In the genomic region with DNA sequence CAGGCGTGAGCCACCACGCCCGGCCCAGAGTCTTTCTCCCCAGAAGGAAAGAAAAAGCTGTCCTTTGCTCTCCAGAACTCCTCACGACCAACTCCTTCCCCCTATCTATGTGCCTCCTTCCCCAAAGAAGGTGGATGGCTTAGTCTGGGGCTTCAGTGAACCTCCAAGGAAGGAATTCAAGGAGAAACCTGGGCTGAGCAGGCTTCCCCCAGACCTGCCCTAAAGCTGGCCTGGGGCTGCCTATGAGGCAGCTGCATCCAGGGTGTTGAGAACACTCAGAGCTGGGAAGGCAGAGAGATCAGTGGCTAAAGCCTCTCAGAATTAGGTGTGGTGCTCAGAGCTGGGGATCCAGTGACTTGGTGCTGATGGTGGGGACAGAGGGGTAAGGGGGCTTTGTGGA, we compare ENCODE assay signal across 28 cellular contexts. TPM values are rescaled to one million over a fixed set of nuclear protein-coding genes. Genes with fewer than 3 reads are reported as not detected.
DNase-seq lines count a peak whose midpoint lies in the region; ATAC-seq and TF ChIP-seq lines count a peak whose summit lies in the region.
"Had no signal": no experiment of that assay in that cellular context is flagged by ENCODE, and none has a peak within 500 bp of the region (broad histone marks: within the 10 kb centered on the region; RNA-seq: fewer than 3 reads in every experiment).

No MANE protein-coding gene starts in this region.

- intact Hi-C loops in PC-9 (cut with micrococcal nuclease; ENCODE audit: unreplicated experiment) (no loop called here), thyroid gland (cut with DNase I) (no loop called here)

- BruUV-seq in PC-9 (replicated peaks; lab: Mats Ljungman, UMichigan): no TSS peak

- H3K27me3 ChIP-seq in PC-9 (ENCODE audit: insufficient read depth, low read depth) (no peaks in the 10 kb centered on the region), foreskin keratinocyte (no peaks in the 10 kb centered on the region), osteoblast (ENCODE audit: insufficient read depth, low read length) (no peaks in the 10 kb centered on the region), thyroid gland (no peaks in the 10 kb centered on the region)
- H3K27me3 ChIP-seq: transverse colon had no signal

- H3K36me3 Mint-ChIP-seq in activated naive CD8-positive, alpha-beta T cell treated with anti-CD3 and anti-CD28 coated beads for 36 hours: no peaks in the 10 kb centered on the region

- H3K9me3 ChIP-seq in PC-9 (ENCODE audit: insufficient read depth, low read depth) (no peaks in the 10 kb centered on the region), osteoblast (ENCODE audit: low read depth, low read length) (no peaks in the 10 kb centered on the region), thyroid gland (no peaks in the 10 kb centered on the region)
- H3K9me3 ChIP-seq: transverse colon had no signal

- POLR2A ChIA-PET in PC-9 (lab: Charles Lee; ENCODE audit: unreplicated experiment): no interaction called here

- H3K4me1 ChIP-seq in PC-9 (replicated peaks; ENCODE audit: insufficient read depth) (peaks cover 58% of the 10 kb centered on the region), foreskin keratinocyte (peaks cover 19% of the 10 kb centered on the region), osteoblast (ENCODE audit: insufficient read depth, low read length) (peaks cover 25% of the 10 kb centered on the region), thyroid gland (peaks cover 62 to 68% of the 10 kb centered on the region in 2 donors)

- no peak for ATAC-seq in foreskin keratinocyte
- ATAC-seq: HCT116; PC-3; sciatic nerve; stimulated activated naive CD8-positive, alpha-beta T cell treated with anti-CD3 and anti-CD28 coated beads, Interleukin-15, amount 100 ng/mL, for 72 hours had no signal

- TF ChIP-seq CTCF in PC-9 (conservative IDR thresholded peaks at IDR 0.05): no peak
- no peak for TF ChIP-seq CTCF in foreskin keratinocyte (conservative IDR thresholded peaks at IDR 0.05)
- no peak for TF ChIP-seq CTCF in osteoblast (IDR thresholded peaks at IDR 0.05; ENCODE audit: extremely low read depth, low read depth, low read length)
- TF ChIP-seq CTCF in thyroid gland (IDR thresholded peaks at IDR 0.05): no peak

- H3K27ac ChIP-seq in PC-9: no peak overlapping the region
- H3K27ac ChIP-seq in foreskin keratinocyte: peak overlapping the region; percentile 83
- no peak overlapping the region for H3K27ac ChIP-seq in osteoblast (ENCODE audit: low read depth, low read length)
- H3K27ac ChIP-seq in thyroid gland: peak overlapping the region; percentile 76 to 92 (median 88)
- H3K27ac ChIP-seq: KMS-11, parathyroid adenoma, WERI-Rb-1 had no signal

- H3K27me3 Mint-ChIP-seq in activated naive CD8-positive, alpha-beta T cell treated with anti-CD3 and anti-CD28 coated beads for 36 hours: no peaks in the 10 kb centered on the region
- H3K27me3 Mint-ChIP-seq: central memory CD8-positive, alpha-beta T cell; dendritic cell treated with granulocyte-macrophage colony-stimulating factor and Interleukin-4, amounts not matched to agents 40 ng/mL and 50 ng/mL, for 4 days; stimulated activated naive CD8-positive, alpha-beta T cell treated with anti-CD3 and anti-CD28 coated beads, Interleukin-15, amount 100 ng/mL, for 72 hours had no signal

- CTCF ChIA-PET in PC-9 (lab: Charles Lee): no interaction called here

- H4K20me1 ChIP-seq in PC-9 (ENCODE audit: insufficient read depth) (peaks cover 19% of the 10 kb centered on the region), osteoblast (ENCODE audit: insufficient read depth, low read length) (peaks cover 9% of the 10 kb centered on the region)

- no peaks in the 10 kb centered on the region for H3K9me2 ChIP-seq in PC-9 (ENCODE audit: insufficient read depth)

- peak overlapping the region; percentile 7; the same call in 1 of the 2 replicates for H3K4me2 ChIP-seq in PC-9
- no peak overlapping the region for H3K4me2 ChIP-seq in osteoblast (ENCODE audit: insufficient read depth, low read length)
- H3K4me2 ChIP-seq: KMS-11 had no signal

- H3K36me3 ChIP-seq in PC-9 (ENCODE audit: low read depth) (peaks cover 14% of the 10 kb centered on the region), osteoblast (ENCODE audit: insufficient read depth, low read length) (peaks cover 2% of the 10 kb centered on the region), thyroid gland (no peaks in the 10 kb centered on the region)
- H3K36me3 ChIP-seq: transverse colon, WERI-Rb-1 had no signal

- H3F3A ChIP-seq in PC-9 (ENCODE audit: insufficient read depth, low read depth): peaks cover 37% of the 10 kb centered on the region

- H3K27ac Mint-ChIP-seq in activated naive CD8-positive, alpha-beta T cell treated with anti-CD3 and anti-CD28 coated beads for 36 hours: no peak overlapping the region
- H3K27ac Mint-ChIP-seq: dendritic cell treated with granulocyte-macrophage colony-stimulating factor and Interleukin-4, amounts not matched to agents 40 ng/mL and 50 ng/mL, for 4 days; stimulated activated naive CD8-positive, alpha-beta T cell treated with anti-CD3 and anti-CD28 coated beads, Interleukin-15, amount 100 ng/mL, for 72 hours had no signal

- H3K79me2 ChIP-seq in PC-9 (ENCODE audit: low read depth) (peaks cover 83% of the 10 kb centered on the region), osteoblast (ENCODE audit: insufficient read depth, low read length) (peaks cover 42% of the 10 kb centered on the region)

- H2AFZ ChIP-seq in PC-9 (no peak overlapping the region), osteoblast (ENCODE audit: low read length) (no peak overlapping the region)
- H2AFZ ChIP-seq: parathyroid adenoma had no signal

- 87 to 97% methylated on average over 4 of the region's 4 CpGs for WGBS in thyroid gland, 2 donors

- no peaks in the 10 kb centered on the region for H3K9me3 Mint-ChIP-seq in activated naive CD8-positive, alpha-beta T cell treated with anti-CD3 and anti-CD28 coated beads for 36 hours
- H3K9me3 Mint-ChIP-seq: central memory CD8-positive, alpha-beta T cell; dendritic cell treated with granulocyte-macrophage colony-stimulating factor and Interleukin-4, amounts not matched to agents 40 ng/mL and 50 ng/mL, for 4 days; neural crest cell; stimulated activated naive CD8-positive, alpha-beta T cell treated with anti-CD3 and anti-CD28 coated beads, Interleukin-15, amount 100 ng/mL, for 72 hours had no signal

- H3K4me3 ChIP-seq in PC-9 (no peak overlapping the region), osteoblast (ENCODE audit: insufficient read depth, low read length) (no peak overlapping the region), thyroid gland (replicated peaks in 1 of 3) (no peak overlapping the region)
- H3K4me3 ChIP-seq: transverse colon had no signal

- no peak overlapping the region for H3K4me3 Mint-ChIP-seq in activated naive CD8-positive, alpha-beta T cell treated with anti-CD3 and anti-CD28 coated beads for 36 hours
- H3K4me3 Mint-ChIP-seq: central memory CD8-positive, alpha-beta T cell; dendritic cell treated with granulocyte-macrophage colony-stimulating factor and Interleukin-4, amounts not matched to agents 40 ng/mL and 50 ng/mL, for 4 days; stimulated activated naive CD8-positive, alpha-beta T cell treated with anti-CD3 and anti-CD28 coated beads, Interleukin-15, amount 100 ng/mL, for 72 hours had no signal

- no peak for TF ChIP-seq POLR2A in thyroid gland (IDR thresholded peaks at IDR 0.05)

- DNase-seq in PC-9 (no peak), foreskin keratinocyte (no peak), osteoblast (ENCODE audit: insufficient read length, low spot score, missing footprints) (peak; percentile 25), thyroid gland (no peak), retina (no peak), COLO829 (ENCODE audit: low spot score) (no peak)
- no peak for DNase-seq in activated naive CD8-positive, alpha-beta T cell treated with anti-CD3 and anti-CD28 coated beads for 36 hours
- DNase-seq: activated CD4-positive, alpha-beta T cell treated with anti-CD3 and anti-CD28 coated beads for 48 hours; activated CD8-positive, alpha-beta memory T cell treated with anti-CD3 and anti-CD28 coated beads for 24 hours; activated effector memory CD4-positive, alpha-beta T cell treated with anti-CD3 and anti-CD28 coated beads, Interleukin-2, amount 50 U/mL, for 16 hours; DND-41; NCI-H146; NCI-H510A; PC-3; SIG-M5; stimulated activated naive CD8-positive, alpha-beta T cell treated with anti-CD3 and anti-CD28 coated beads, Interleukin-15, amount 100 ng/mL, for 72 hours; T-helper 9 cell; transverse colon; WERI-Rb-1 had no signal

- H3K4me1 Mint-ChIP-seq in activated naive CD8-positive, alpha-beta T cell treated with anti-CD3 and anti-CD28 coated beads for 36 hours: peaks cover 16% of the 10 kb centered on the region

RNA-seq across cellular contexts. Expression of a gene that starts 3.8 kb away (rescaled TPM):
- 149 and 154 TPM in 2 replicates for total RNA-seq in PC-9 (2021)
- 37.9 and 40.6 TPM in 2 replicates for total RNA-seq in foreskin keratinocyte
- polyA plus RNA-seq in foreskin keratinocyte: 34.6 and 35.2 TPM in 2 replicates
- total RNA-seq in osteoblast: 60.1 and 63.0 TPM in 2 replicates
- 100 to 1,000 TPM in 3 of 4 donors, 10 to 100 TPM in 1; 97.3 to 193 (median 143) TPM for total RNA-seq in thyroid gland
- 1 to 10 TPM; 9.2 to 9.7 TPM for total RNA-seq in activated naive CD8-positive, alpha-beta T cell treated with anti-CD3 and anti-CD28 coated beads for 36 hours

RNA-seq across cellular contexts. Expression of a gene that starts 32.5 kb away (rescaled TPM):
- total RNA-seq in PC-9 (2021): 72.9 and 102 TPM in 2 replicates
- total RNA-seq in foreskin keratinocyte: 223 and 231 TPM in 2 replicates
- 166 and 173 TPM in 2 replicates for polyA plus RNA-seq in foreskin keratinocyte
- total RNA-seq in osteoblast: 121 and 125 TPM in 2 replicates
- 10 to 100 TPM; 57.4 to 91.0 (median 77.5) TPM for total RNA-seq in thyroid gland
- total RNA-seq in activated naive CD8-positive, alpha-beta T cell treated with anti-CD3 and anti-CD28 coated beads for 36 hours: 100 to 1,000 TPM; 110 to 112 TPM

RNA-seq across cellular contexts. Expression of a gene that starts 38.9 kb away (rescaled TPM):
- not detected in 2 replicates for total RNA-seq in PC-9 (2021)
- total RNA-seq in foreskin keratinocyte: not detected in 2 replicates
- polyA plus RNA-seq in foreskin keratinocyte: not detected in 2 replicates
- total RNA-seq in osteoblast: not detected in 2 replicates
- under 1 TPM in 1 of 4 donors, not detected in 3; 0.67 TPM for total RNA-seq in thyroid gland
- total RNA-seq in activated naive CD8-positive, alpha-beta T cell treated with anti-CD3 and anti-CD28 coated beads for 36 hours: not detected
- total RNA-seq: fibroblast of lung, PC-3, sciatic nerve had no signal
- polyA plus RNA-seq: BJ, fibroblast of lung had no signal

RNA-seq across cellular contexts. Expression of a gene that starts 48.9 kb away (rescaled TPM):
- 14.8 and 15.1 TPM in 2 replicates for total RNA-seq in PC-9 (2021)
- 37.3 and 41.0 TPM in 2 replicates for total RNA-seq in foreskin keratinocyte
- 31.2 and 33.2 TPM in 2 replicates for polyA plus RNA-seq in foreskin keratinocyte
- total RNA-seq in osteoblast: 23.9 and 26.5 TPM in 2 replicates
- 10 to 100 TPM; 30.2 to 50.1 (median 34.7) TPM for total RNA-seq in thyroid gland
- 10 to 100 TPM; 36.5 to 37.0 TPM for total RNA-seq in activated naive CD8-positive, alpha-beta T cell treated with anti-CD3 and anti-CD28 coated beads for 36 hours

RNA-seq across cellular contexts. Expression of a gene that starts 56.8 kb away (rescaled TPM):
- total RNA-seq in PC-9 (2021) (18.2 and 21.0 TPM in 2 replicates), foreskin keratinocyte (11.8 and 13.5 TPM in 2 replicates), osteoblast (0.59 and 0.72 TPM in 2 replicates), thyroid gland (under 1 TPM in 2 of 4 donors, not detected in 2; 0.27 to 0.93 TPM)
- 8.5 and 9.7 TPM in 2 replicates for polyA plus RNA-seq in foreskin keratinocyte
- total RNA-seq in activated naive CD8-positive, alpha-beta T cell treated with anti-CD3 and anti-CD28 coated beads for 36 hours: 10 to 100 TPM; 34.0 to 34.4 TPM

Comparison
In these comparisons a context has a peak if more than half of its experiments do, and no peak if none do; other contexts are left out.
1. H3K27ac ChIP-seq: peak in foreskin keratinocyte (single experiment) and thyroid gland (3 of 3); none in PC-9 (single experiment) and osteoblast (single experiment).